Comparison of ENCODE assay signal across 14 cellular contexts in the genomic region with DNA sequence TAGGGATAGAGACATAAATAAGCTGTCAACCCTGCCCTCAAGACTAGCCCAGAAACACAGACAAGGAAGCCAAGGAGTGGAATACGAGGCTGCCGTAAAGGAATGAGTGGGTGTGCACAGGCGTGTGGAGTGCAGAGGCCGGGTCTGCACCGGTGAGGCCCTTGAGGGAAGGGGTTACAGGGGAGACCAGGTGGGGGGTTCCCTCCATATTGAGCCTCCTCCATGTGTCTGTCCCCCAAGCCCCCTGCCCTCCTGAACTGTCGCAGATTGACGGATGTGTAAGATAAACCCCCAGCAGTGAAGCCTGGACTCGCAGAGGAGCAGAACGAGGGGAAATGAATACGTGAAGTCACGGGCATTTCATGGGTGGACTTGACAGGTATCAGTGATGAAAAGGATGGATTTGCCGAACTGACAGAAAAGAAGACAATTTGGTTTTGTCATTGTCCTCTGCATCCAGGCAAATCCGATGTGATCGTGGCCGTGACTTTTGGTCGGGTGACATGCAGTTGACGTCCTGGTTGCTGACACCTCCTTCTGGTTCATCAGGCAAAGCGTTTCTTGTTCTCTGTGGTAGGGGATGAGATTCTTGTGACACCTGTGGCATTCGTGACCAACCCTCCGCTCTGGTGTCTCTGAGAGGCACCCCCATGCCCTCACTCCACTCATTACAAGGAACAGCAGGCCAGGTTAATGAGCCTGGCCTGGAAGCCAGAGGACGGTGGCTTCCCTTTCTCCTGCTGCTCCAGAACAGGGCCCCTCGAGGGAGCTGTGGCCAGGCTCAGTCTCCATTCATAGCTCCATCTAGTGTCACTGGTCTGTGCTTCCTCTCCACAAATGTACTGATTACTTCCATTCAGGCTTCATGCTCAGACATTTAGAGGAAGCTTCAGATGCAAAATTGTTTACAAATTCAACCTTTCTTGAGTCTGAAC.
DNase-seq lines count a peak whose midpoint lies in the region; ATAC-seq, FAIRE-seq and TF ChIP-seq lines count a peak whose summit lies in the region.
"Had no signal": no experiment of that assay in that cellular context is flagged by ENCODE, and none has a peak within 500 bp of the region (broad histone marks: within the 10 kb centered on the region; RNA-seq: fewer than 3 reads in every experiment).

No MANE protein-coding gene starts in this region.

- no peak overlapping the region for H3K9ac ChIP-seq in H9 (ENCODE audit: extremely low read depth, insufficient read length, low read length)

- no peaks in the 10 kb centered on the region for H3K79me1 ChIP-seq in H9 (ENCODE audit: insufficient read depth, low read depth, low read length, poor library complexity, severe bottlenecking)

- no peak overlapping the region for H2AK5ac ChIP-seq in H9 (ENCODE audit: insufficient read length, low read length)

- no peak for ATAC-seq in GM21447 (IDR thresholded peaks at IDR 0.05; ENCODE audit: unreplicated experiment)

- H4K8ac ChIP-seq in H9 (replicated peaks; ENCODE audit: insufficient read length, low read depth, low read length) = no peak overlapping the region

- no peak overlapping the region for H3K4me2 ChIP-seq in H9 (ENCODE audit: insufficient read depth, insufficient read length, low read length)

- H3K36me3 Mint-ChIP-seq in H9 (ENCODE audit: insufficient read depth in 1 of 3, low read depth in 3 of 3) (no peaks in the 10 kb centered on the region), chondrocyte (ENCODE audit: low read depth) (no peaks in the 10 kb centered on the region)
- H3K36me3 Mint-ChIP-seq: activated naive CD8-positive, alpha-beta T cell treated with anti-CD3 and anti-CD28 coated beads, Interleukin-2, amount 10 ng/mL, durations not matched to agents 7 days and 5 days; CD14-positive monocyte had no signal

- DNase-seq in D721Med (ENCODE audit: insufficient read length, low spot score) (no peak), H9 (no peak), chondrocyte (ENCODE audit: low spot score) (no peak), midbrain (lab: John Stamatoyannopoulos, UW) (peak; percentile 48), mucosa of gallbladder (ENCODE audit: low spot score) (no peak)
- DNase-seq in stimulated activated CD4-positive, alpha-beta T cell treated with anti-CD3 and anti-CD28 coated beads, Interleukin-4, amount 100 ng/mL, for 1 hour = no peak
- DNase-seq: activated CD4-positive, alpha-beta T cell treated with anti-CD3 and anti-CD28 coated beads for 4 hours; activated naive CD8-positive, alpha-beta T cell treated with anti-CD3 and anti-CD28 coated beads, Interleukin-2, amount 10 ng/mL, durations not matched to agents 7 days and 5 days; activated T-cell treated with anti-CD3 and anti-CD28 coated beads, Interleukin-2, amount 50 U/mL, for 24 hours had no signal

- H3K4ac ChIP-seq in H9 (ENCODE audit: low read depth, low read length) = no peak overlapping the region

- H4K5ac ChIP-seq in H9 (ENCODE audit: insufficient read length, low read depth, low read length) = no peak overlapping the region

- no peak overlapping the region for H4K91ac ChIP-seq in H9 (ENCODE audit: insufficient read length, low read depth, low read length)

- no peaks in the 10 kb centered on the region for H3K79me2 ChIP-seq in H9 (ENCODE audit: insufficient read depth, low read length)

- no peaks in the 10 kb centered on the region for H3K9me3 Mint-ChIP-seq in H9
- peaks cover 5% of the 10 kb centered on the region for H3K9me3 Mint-ChIP-seq in chondrocyte (ENCODE audit: low read depth)
- H3K9me3 Mint-ChIP-seq: activated naive CD8-positive, alpha-beta T cell treated with anti-CD3 and anti-CD28 coated beads, Interleukin-2, amount 10 ng/mL, durations not matched to agents 7 days and 5 days; activated T-cell treated with anti-CD3 and anti-CD28 coated beads, Interleukin-2, amount 50 U/mL, for 24 hours; stimulated activated naive CD8-positive, alpha-beta T cell treated with anti-CD3 and anti-CD28 coated beads, Interleukin-15, Interleukin-2, amounts not matched to agents 100 ng/mL and 50 ng/mL, for 24 hours had no signal

- H2AFZ ChIP-seq in H9 (ENCODE audit: low read length) = no peak overlapping the region

- H3K4me1 Mint-ChIP-seq in H9 = peaks cover 15 to 20% of the 10 kb centered on the region in 2 experiments
- H3K4me1 Mint-ChIP-seq in chondrocyte (ENCODE audit: low read depth) = no peaks in the 10 kb centered on the region
- H3K4me1 Mint-ChIP-seq: activated naive CD8-positive, alpha-beta T cell treated with anti-CD3 and anti-CD28 coated beads, Interleukin-2, amount 10 ng/mL, durations not matched to agents 7 days and 5 days; CD14-positive monocyte had no signal

- H3K27me3 Mint-ChIP-seq in H9 (ENCODE audit: low read depth) (peaks cover 13% of the 10 kb centered on the region), chondrocyte (ENCODE audit: low read depth) (peaks cover 15% of the 10 kb centered on the region)
- H3K27me3 Mint-ChIP-seq: activated naive CD8-positive, alpha-beta T cell treated with anti-CD3 and anti-CD28 coated beads, Interleukin-2, amount 10 ng/mL, durations not matched to agents 7 days and 5 days; activated T-cell treated with anti-CD3 and anti-CD28 coated beads, Interleukin-2, amount 50 U/mL, for 24 hours had no signal

- H3K18ac ChIP-seq in H9 (ENCODE audit: insufficient read length, low read depth, low read length) = no peak overlapping the region

- no peak overlapping the region for H2BK12ac ChIP-seq in H9 (ENCODE audit: insufficient read length, low read depth, low read length)

- no peak overlapping the region for H3T11ph ChIP-seq in H9 (ENCODE audit: low read length)

- FAIRE-seq in D721Med (lab: Jason Lieb, UNC) = no peak
- FAIRE-seq: RCC 7860 had no signal

- no peaks in the 10 kb centered on the region for H4K20me1 ChIP-seq in H9 (ENCODE audit: control insufficient read depth, insufficient read depth, insufficient read length)

- H2BK15ac ChIP-seq in H9 (ENCODE audit: low read depth, low read length) = no peak overlapping the region

- H3K56ac ChIP-seq in H9 (ENCODE audit: insufficient read length, low read depth, low read length) = no peak overlapping the region

- H3K4me3 Mint-ChIP-seq in H9 (no peak overlapping the region), chondrocyte (ENCODE audit: unreplicated experiment) (no peak overlapping the region)
- H3K4me3 Mint-ChIP-seq: activated naive CD8-positive, alpha-beta T cell treated with anti-CD3 and anti-CD28 coated beads, Interleukin-2, amount 10 ng/mL, durations not matched to agents 7 days and 5 days; activated T-cell treated with anti-CD3 and anti-CD28 coated beads, Interleukin-2, amount 50 U/mL, for 24 hours; CD14-positive monocyte; stimulated activated naive CD8-positive, alpha-beta T cell treated with anti-CD3 and anti-CD28 coated beads, Interleukin-15, Interleukin-2, amounts not matched to agents 100 ng/mL and 50 ng/mL, for 24 hours had no signal

- no peak overlapping the region for H3K27ac Mint-ChIP-seq in H9
- H3K27ac Mint-ChIP-seq in chondrocyte (ENCODE audit: unreplicated experiment) = no peak overlapping the region
- H3K27ac Mint-ChIP-seq: activated naive CD8-positive, alpha-beta T cell treated with anti-CD3 and anti-CD28 coated beads, Interleukin-2, amount 10 ng/mL, durations not matched to agents 7 days and 5 days; activated T-cell treated with anti-CD3 and anti-CD28 coated beads, Interleukin-2, amount 50 U/mL, for 24 hours; CD14-positive monocyte; stimulated activated naive CD8-positive, alpha-beta T cell treated with anti-CD3 and anti-CD28 coated beads, Interleukin-15, Interleukin-2, amounts not matched to agents 100 ng/mL and 50 ng/mL, for 24 hours had no signal

- peak; percentile 0 for TF ChIP-seq CTCF in D721Med (IDR thresholded peaks at IDR 0.05; ENCODE audit: insufficient read depth, missing control alignments)
- peak; percentile 42; the same call in 2 of the 3 replicates for TF ChIP-seq CTCF in H9 (conservative IDR thresholded peaks at IDR 0.05)
- peak; percentile 7 for TF ChIP-seq CTCF in chondrocyte (IDR thresholded peaks at IDR 0.05)

- H3K9me3 ChIP-seq in H9 (ENCODE audit: control insufficient read depth, low read depth, low read length) = no peaks in the 10 kb centered on the region

- no peak overlapping the region for H3K27ac ChIP-seq in H9 (ENCODE audit: insufficient read length, low read depth, low read length)
- H3K27ac ChIP-seq: cardiac muscle cell had no signal

- no peak overlapping the region for H2BK120ac ChIP-seq in H9 (ENCODE audit: low read depth, low read length, poor library complexity, severe bottlenecking)

- H3K14ac ChIP-seq in H9 (ENCODE audit: insufficient read depth, low read length) = no peak overlapping the region; the same call in 1 of the 2 replicates

- H2BK20ac ChIP-seq in H9 (ENCODE audit: low read depth, low read length, poor library complexity, severe bottlenecking) = no peak overlapping the region

- no peak overlapping the region for H3K23ac ChIP-seq in H9 (ENCODE audit: insufficient read length, low read depth, low read length)

- no peaks in the 10 kb centered on the region for H3K27me3 ChIP-seq in H9 (ENCODE audit: insufficient read depth, low read length)
- H3K27me3 ChIP-seq: cardiac muscle cell had no signal

- WGBS in H9 (ENCODE audit: extremely low coverage, insufficient read length, low lambda C conversion rate) = no CpG with 5 or more reads among the region's 22 CpGs

- no peaks in the 10 kb centered on the region for H3K4me1 ChIP-seq in H9 (ENCODE audit: insufficient read depth, low read length)

- no peaks in the 10 kb centered on the region for H3K23me2 ChIP-seq in H9 (ENCODE audit: insufficient read length, low read depth, low read length, poor library complexity, severe bottlenecking)

- H2BK5ac ChIP-seq in H9 (ENCODE audit: insufficient read length, low read length) = no peak overlapping the region
